Comparison of ENCODE assay signal across 1 cellular context in the genomic region with DNA sequence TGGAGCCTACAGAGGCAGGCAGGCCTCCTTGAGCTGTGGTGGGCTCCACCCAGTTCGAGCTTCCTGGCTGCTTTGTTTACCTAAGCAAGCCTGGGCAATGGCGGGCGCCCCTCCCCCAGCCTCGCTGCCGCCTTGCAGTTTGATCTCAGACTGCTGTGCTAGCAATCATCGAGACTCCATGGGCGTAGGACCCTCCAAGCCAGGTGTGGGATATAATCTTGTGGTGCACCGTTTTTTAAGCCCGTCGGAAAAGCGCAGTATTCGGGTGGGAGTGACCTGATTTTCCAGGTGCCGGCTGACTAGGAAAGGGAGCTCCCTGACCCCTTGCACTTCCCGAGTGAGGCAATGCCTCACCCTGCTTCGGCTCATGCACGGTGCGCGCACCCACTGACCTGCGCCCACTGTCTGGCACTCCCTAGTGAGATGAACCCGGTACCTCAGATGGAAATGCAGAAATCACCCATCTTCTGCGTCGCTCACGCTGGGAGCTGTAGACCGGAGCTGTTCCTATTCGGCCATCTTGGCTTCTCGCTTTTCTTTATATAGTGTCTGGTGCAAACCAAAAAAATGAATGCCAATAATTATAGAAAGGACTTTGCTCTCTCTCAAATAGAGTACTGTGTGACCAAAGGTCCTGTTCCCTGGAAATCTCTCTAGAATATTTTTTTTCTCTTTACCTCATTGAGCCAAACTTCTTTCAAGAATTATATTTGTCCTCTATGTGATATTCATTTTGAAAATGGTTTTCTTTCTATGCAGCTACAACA. TPM values are rescaled to one million over a fixed set of nuclear protein-coding genes. Genes with fewer than 3 reads are reported as not detected.
"Had no signal": no experiment of that assay in that cellular context is flagged by ENCODE, and none has a peak within 500 bp of the region (broad histone marks: within the 10 kb centered on the region; RNA-seq: fewer than 3 reads in every experiment).

No MANE protein-coding gene starts in this region.

RNA-seq across cellular contexts. Expression of gene OTOGL, which starts 50.4 kb away (rescaled TPM):
- total RNA-seq: epithelial cell of proximal tubule had no signal
